ENCODE assay signal across 22 cellular contexts in the genomic region with DNA sequence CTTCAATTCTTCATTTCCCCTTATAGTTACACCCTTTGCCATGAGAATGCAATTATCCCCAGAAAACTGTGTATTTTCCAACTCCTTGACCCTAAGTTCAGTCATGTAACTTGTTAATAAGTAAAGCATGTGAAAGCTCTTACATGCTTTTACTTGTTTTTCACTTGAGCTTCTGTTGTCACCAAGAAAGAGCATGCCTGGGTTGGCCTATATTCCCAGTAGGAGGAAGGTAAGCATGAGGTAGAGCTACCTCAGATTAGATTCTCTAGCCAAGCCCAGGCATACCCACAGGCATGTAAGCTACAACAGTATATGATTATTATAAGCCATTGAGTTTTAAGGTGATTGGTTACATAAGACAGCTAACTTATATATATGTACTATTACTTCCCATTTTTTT.
DNase-seq lines count a peak whose midpoint lies in the region; ATAC-seq, FAIRE-seq and TF ChIP-seq lines count a peak whose summit lies in the region.
"Had no signal": no experiment of that assay in that cellular context is flagged by ENCODE, and none has a peak within 500 bp of the region (broad histone marks: within the 10 kb centered on the region; RNA-seq: fewer than 3 reads in every experiment).

No MANE protein-coding gene starts in this region.

- DNase-seq in mammary epithelial cell (peak; percentile 67), MCF 10A (ENCODE audit: unreplicated experiment) (no peak), epithelial cell of prostate (ENCODE audit: low read depth, low spot score) (peak; percentile 24), keratinocyte (ENCODE audit: low read depth, low spot score) (peak; percentile 38), posterior vena cava (ENCODE audit: low spot score) (no peak), right lobe of liver (no peak), vagina (ENCODE audit: extremely low spot score in 2 of 2) (no peak)
- DNase-seq: Caco-2; CD4-positive, CD25-positive, alpha-beta regulatory T cell; CD8-positive, alpha-beta T cell; DMS153; DND-41; GOT3; HCEC 1CT had no signal

- H3K9ac ChIP-seq in mammary epithelial cell (ENCODE audit: insufficient read depth, low read length) (no peak overlapping the region), keratinocyte (ENCODE audit: control insufficient read depth, extremely low read depth, insufficient read depth, low read length) (no peak overlapping the region)
- H3K9ac ChIP-seq: BLaER1 had no signal

- BruUV-seq in mammary epithelial cell (replicated peaks; lab: Mats Ljungman, UMichigan): no TSS peak
- no TSS peak for BruUV-seq in MCF 10A (replicated peaks; lab: Mats Ljungman, UMichigan)

- dilution Hi-C loops in mammary epithelial cell (cut with HindIII; ENCODE audit: low sequenced_read_pairs) (no loop called here), keratinocyte (cut with MboI; ENCODE audit: extremely low pct_ligation_motif_present, low sequenced_read_pairs) (no loop called here)

- no peak overlapping the region for H3K27ac Mint-ChIP-seq in MCF 10A (ENCODE audit: low read depth, unreplicated experiment)
- H3K27ac Mint-ChIP-seq: B cell; CD4-positive, CD25-positive, alpha-beta regulatory T cell; CD8-positive, alpha-beta T cell had no signal

- intact Hi-C loops in mammary epithelial cell (cut with micrococcal nuclease): no loop called here
- intact Hi-C loops in MCF 10A (cut with micrococcal nuclease): no loop called here
- intact Hi-C loops in posterior vena cava (cut with DNase I): no loop called here
- intact Hi-C loops in right lobe of liver (cut with DNase I): no loop called here
- intact Hi-C loops in vagina (cut with DNase I): no loop called here

- FAIRE-seq in keratinocyte (lab: Jason Lieb, UNC): no peak
- FAIRE-seq: A204.1, G401.6, GM12892, H54 had no signal

- no peak overlapping the region for H3K4me3 ChIP-seq in mammary epithelial cell (replicated peaks in 1 of 3; ENCODE audit: insufficient read depth in 1 of 3, low read depth in 2 of 3, low read length in 3 of 3)
- no peak overlapping the region for H3K4me3 ChIP-seq in keratinocyte (ENCODE audit: control insufficient read depth in 2 of 3, extremely low read depth in 1 of 3, insufficient read depth in 2 of 3, low read depth in 1 of 3, low read length in 3 of 3)
- H3K4me3 ChIP-seq in right lobe of liver: no peak overlapping the region
- H3K4me3 ChIP-seq in vagina: no peak overlapping the region
- H3K4me3 ChIP-seq: BLaER1 had no signal

- in situ Hi-C loops in mammary epithelial cell (cut with MboI; ENCODE audit: low sequenced_read_pairs in 2 of 2): no loop called here

- H3K4me3 Mint-ChIP-seq in MCF 10A (ENCODE audit: unreplicated experiment): no peak overlapping the region
- H3K4me3 Mint-ChIP-seq: B cell; CD8-positive, alpha-beta T cell had no signal

- H3K79me2 ChIP-seq in mammary epithelial cell (ENCODE audit: insufficient read depth, low read length) (no peaks in the 10 kb centered on the region), keratinocyte (ENCODE audit: control insufficient read depth, insufficient read depth, low read length) (no peaks in the 10 kb centered on the region)

- no peaks in the 10 kb centered on the region for H3K36me3 Mint-ChIP-seq in MCF 10A (ENCODE audit: insufficient read depth, unreplicated experiment)
- H3K36me3 Mint-ChIP-seq: CD4-positive, CD25-positive, alpha-beta regulatory T cell; CD8-positive, alpha-beta T cell had no signal

- no peaks in the 10 kb centered on the region for H3K27me3 Mint-ChIP-seq in MCF 10A (ENCODE audit: insufficient read depth, unreplicated experiment)
- H3K27me3 Mint-ChIP-seq: B cell had no signal

- H3K4me1 Mint-ChIP-seq in MCF 10A (ENCODE audit: insufficient read depth, unreplicated experiment): no peaks in the 10 kb centered on the region
- H3K4me1 Mint-ChIP-seq: B cell had no signal

- H4K20me1 ChIP-seq in mammary epithelial cell (ENCODE audit: insufficient read depth, low read length) (no peaks in the 10 kb centered on the region), keratinocyte (ENCODE audit: control insufficient read depth, extremely low read depth, insufficient read depth, low read length) (no peaks in the 10 kb centered on the region)
- H4K20me1 ChIP-seq: BLaER1 had no signal

- no peak for ATAC-seq in right lobe of liver
- ATAC-seq: CD8-positive, alpha-beta T cell had no signal

- CTCF ChIA-PET in mammary epithelial cell (lab: Charles Lee; ENCODE audit: low non-redundant PET) (no interaction called here), MCF 10A (lab: Yijun Ruan, JAX) (interaction anchor here (0.9 kb wide), 1 partner anchor 27 kb away, joined by 6 read pairs; no protein-coding TSS in a partner anchor)

- TF ChIP-seq CTCF in mammary epithelial cell (conservative IDR thresholded peaks at IDR 0.05 in 1 of 2, IDR thresholded peaks at IDR 0.05 in 1 of 2; ENCODE audit: extremely low read depth in 1 of 2, insufficient read depth in 1 of 2, low read depth in 1 of 2, low read length in 2 of 2): no peak
- no peak for TF ChIP-seq CTCF in MCF 10A (IDR thresholded peaks at IDR 0.05; ENCODE audit: unreplicated experiment)
- TF ChIP-seq CTCF in keratinocyte (optimal IDR thresholded peaks at IDR 0.05 in 1 of 3, IDR thresholded peaks at IDR 0.05 in 1 of 3, conservative IDR thresholded peaks at IDR 0.05 in 1 of 3; ENCODE audit: extremely low read depth in 1 of 3, insufficient read depth in 2 of 3, low read length in 3 of 3): no peak
- TF ChIP-seq CTCF in right lobe of liver (IDR thresholded peaks at IDR 0.05): no peak
- TF ChIP-seq CTCF in vagina (IDR thresholded peaks at IDR 0.05): no peak

- POLR2A ChIA-PET in MCF 10A (lab: Yijun Ruan, JAX): no interaction called here

- no peak overlapping the region for H3K27ac ChIP-seq in mammary epithelial cell (ENCODE audit: insufficient read depth, low read depth, low read length)
- H3K27ac ChIP-seq in epithelial cell of prostate: no peak overlapping the region
- H3K27ac ChIP-seq in keratinocyte (ENCODE audit: control insufficient read depth, insufficient read depth, low read length): no peak overlapping the region
- H3K27ac ChIP-seq in right lobe of liver: no peak overlapping the region
- H3K27ac ChIP-seq in vagina: no peak overlapping the region
- H3K27ac ChIP-seq: 22Rv1, BLaER1, C4-2B had no signal

- H2AFZ ChIP-seq in mammary epithelial cell (ENCODE audit: low read depth, low read length) (no peak overlapping the region), keratinocyte (ENCODE audit: control insufficient read depth, low read length) (no peak overlapping the region)

- H3K9me3 ChIP-seq in mammary epithelial cell (replicated peaks; ENCODE audit: insufficient read depth, low read length) (no peaks in the 10 kb centered on the region), keratinocyte (ENCODE audit: control insufficient read depth, low read depth, low read length) (no peaks in the 10 kb centered on the region), right lobe of liver (no peaks in the 10 kb centered on the region), vagina (no peaks in the 10 kb centered on the region)
- H3K9me3 ChIP-seq: BLaER1, Caco-2 had no signal

- no peaks in the 10 kb centered on the region for H3K9me1 ChIP-seq in keratinocyte (ENCODE audit: control insufficient read depth, extremely low read depth, insufficient read depth, low read length)

- TF ChIP-seq POLR2A in right lobe of liver (IDR thresholded peaks at IDR 0.05): no peak
- TF ChIP-seq POLR2A in vagina (IDR thresholded peaks at IDR 0.05): no peak

- no peaks in the 10 kb centered on the region for H3K27me3 ChIP-seq in mammary epithelial cell (ENCODE audit: insufficient read depth, low read length)
- no peaks in the 10 kb centered on the region for H3K27me3 ChIP-seq in keratinocyte (ENCODE audit: control insufficient read depth, extremely low read depth, insufficient read depth, low read length)
- H3K27me3 ChIP-seq in right lobe of liver: no peaks in the 10 kb centered on the region
- H3K27me3 ChIP-seq in vagina: no peaks in the 10 kb centered on the region
- H3K27me3 ChIP-seq: BLaER1 had no signal

- H3K36me3 ChIP-seq in mammary epithelial cell (ENCODE audit: insufficient read depth, low read length) (no peaks in the 10 kb centered on the region), keratinocyte (ENCODE audit: control insufficient read depth in 2 of 2, extremely low read depth in 1 of 2, insufficient read depth in 2 of 2, low read length in 2 of 2) (no peaks in the 10 kb centered on the region), right lobe of liver (no peaks in the 10 kb centered on the region), vagina (no peaks in the 10 kb centered on the region)
- H3K36me3 ChIP-seq: BLaER1 had no signal

- H3K4me1 ChIP-seq in mammary epithelial cell (ENCODE audit: insufficient read depth, low read length) (peaks cover 3% of the 10 kb centered on the region), keratinocyte (ENCODE audit: control insufficient read depth, extremely low read depth, insufficient read depth, low read length) (no peaks in the 10 kb centered on the region), right lobe of liver (no peaks in the 10 kb centered on the region), vagina (no peaks in the 10 kb centered on the region)
- H3K4me1 ChIP-seq: BLaER1, Caco-2 had no signal

- H3K4me2 ChIP-seq in mammary epithelial cell (ENCODE audit: insufficient read depth, low read depth, low read length) (no peak overlapping the region), keratinocyte (ENCODE audit: control insufficient read depth, extremely low read depth, insufficient read depth, low read depth, low read length) (no peak overlapping the region)
- H3K4me2 ChIP-seq: BLaER1 had no signal

- H3K9me3 Mint-ChIP-seq in MCF 10A (ENCODE audit: unreplicated experiment): peaks cover 5% of the 10 kb centered on the region

Comparison
In these comparisons a context has a peak if more than half of its experiments do, and no peak if none do; other contexts are left out.
1. DNase-seq: peak in mammary epithelial cell (single experiment), epithelial cell of prostate (single experiment) and keratinocyte (single experiment); none in MCF 10A (single experiment), posterior vena cava (single experiment), right lobe of liver (0 of 3) and vagina (0 of 2).